In genomic region chr11:63250162-63251050, GRCh38 we compare ENCODE assay signal across 1 cellular context.
TF ChIP-seq lines count a peak whose summit lies in the region.

No MANE protein-coding gene starts in this region.

TF ChIP-seq in HepG2, 621 proteins besides CTCF, POLR2A, EP300 and RAD21 (continued from another document and continues in another):
- TF ChIP-seq ZNF557 (CRISPR knock-in tag; IDR thresholded peaks at IDR 0.05) (no peak), TEAD2 (CRISPR knock-in tag; IDR thresholded peaks at IDR 0.05) (no peak), HDAC2 (CRISPR knock-in tag; IDR thresholded peaks at IDR 0.05) (peak; percentile 98), ZNF616 (CRISPR knock-in tag; IDR thresholded peaks at IDR 0.05; ENCODE audit: low read depth) (no peak), XRCC5 (optimal IDR thresholded peaks at IDR 0.05; ENCODE audit: low read length) (no peak), ZNF652 (CRISPR knock-in tag; IDR thresholded peaks at IDR 0.05; ENCODE audit: borderline replicate concordance, low read depth) (no peak), KLF12 (CRISPR knock-in tag; IDR thresholded peaks at IDR 0.05; ENCODE audit: borderline replicate concordance) (no peak), NR3C1 (CRISPR knock-in tag; IDR thresholded peaks at IDR 0.05) (no peak), HOXA9 (CRISPR knock-in tag; IDR thresholded peaks at IDR 0.05; ENCODE audit: borderline replicate concordance) (no peak), IRF9 (CRISPR knock-in tag; IDR thresholded peaks at IDR 0.05; ENCODE audit: borderline replicate concordance) (no peak), ZSCAN20 (CRISPR knock-in tag; IDR thresholded peaks at IDR 0.05; ENCODE audit: borderline replicate concordance) (no peak), SNAPC5 (CRISPR knock-in tag; IDR thresholded peaks at IDR 0.05; ENCODE audit: borderline replicate concordance) (no peak), ZNF331 (CRISPR knock-in tag; IDR thresholded peaks at IDR 0.05) (peak; percentile 92), MTA1 (CRISPR knock-in tag; IDR thresholded peaks at IDR 0.05; ENCODE audit: borderline replicate concordance) (no peak; the same call in 1 of the 2 replicates), ATF2 (CRISPR knock-in tag; IDR thresholded peaks at IDR 0.05) (peak; percentile 91), ZFYVE20 (CRISPR knock-in tag; IDR thresholded peaks at IDR 0.05; ENCODE audit: borderline replicate concordance, low read depth) (no peak), ZNF280D (CRISPR knock-in tag; IDR thresholded peaks at IDR 0.05) (0 out of 2 replicates have a peak, but pooled peaks have one; percentile 57), AFF4 (CRISPR knock-in tag; IDR thresholded peaks at IDR 0.05) (no peak), ETV6 (CRISPR knock-in tag; conservative IDR thresholded peaks at IDR 0.05) (no peak), CAMTA2 (CRISPR knock-in tag; IDR thresholded peaks at IDR 0.05; ENCODE audit: borderline replicate concordance) (no peak), U2AF2 (IDR thresholded peaks at IDR 0.05; ENCODE audit: low read depth, low read length) (no peak), AKAP8 (CRISPR knock-in tag; IDR thresholded peaks at IDR 0.05) (no peak), REXO4 (CRISPR knock-in tag; IDR thresholded peaks at IDR 0.05; ENCODE audit: borderline replicate concordance) (no peak), JUND (CRISPR knock-in tag; IDR thresholded peaks at IDR 0.05) (peak; percentile 73; the same call in 1 of the 2 replicates), GRHL1 (CRISPR knock-in tag; conservative IDR thresholded peaks at IDR 0.05) (no peak; the same call in 1 of the 2 replicates), KLF16 (CRISPR knock-in tag; IDR thresholded peaks at IDR 0.05) (peak in 1 of 2 experiments; percentile 95; a peak in 2 of 4 replicates), FIP1L1 (IDR thresholded peaks at IDR 0.05; ENCODE audit: borderline replicate concordance, insufficient read depth, low read depth, low read length) (no peak), KAT7 (CRISPR knock-in tag; IDR thresholded peaks at IDR 0.05; ENCODE audit: borderline replicate concordance) (no peak), ZNF501 (CRISPR knock-in tag; IDR thresholded peaks at IDR 0.05) (no peak), ZNF414 (CRISPR knock-in tag; IDR thresholded peaks at IDR 0.05) (peak; percentile 58; the same call in 1 of the 2 replicates), AHDC1 (CRISPR knock-in tag; IDR thresholded peaks at IDR 0.05; ENCODE audit: borderline replicate concordance) (peak; percentile 100), ZNF83 (CRISPR knock-in tag; IDR thresholded peaks at IDR 0.05; ENCODE audit: borderline replicate concordance) (no peak), MXD4 (CRISPR knock-in tag; IDR thresholded peaks at IDR 0.05) (0 out of 2 replicates have a peak, but pooled peaks have one; percentile 40), FOXP4 (CRISPR knock-in tag; IDR thresholded peaks at IDR 0.05) (peak; percentile 95), ZNF33A (CRISPR knock-in tag; IDR thresholded peaks at IDR 0.05; ENCODE audit: borderline replicate concordance) (no peak), ZNF513 (CRISPR knock-in tag; conservative IDR thresholded peaks at IDR 0.05) (no peak), SKI (IDR thresholded peaks at IDR 0.05; ENCODE audit: partially characterized antibody) (peak; percentile 81), EED (CRISPR knock-in tag; IDR thresholded peaks at IDR 0.05) (no peak), ARNT2 (CRISPR knock-in tag; IDR thresholded peaks at IDR 0.05; ENCODE audit: low read depth) (no peak)
